In the genomic region with DNA sequence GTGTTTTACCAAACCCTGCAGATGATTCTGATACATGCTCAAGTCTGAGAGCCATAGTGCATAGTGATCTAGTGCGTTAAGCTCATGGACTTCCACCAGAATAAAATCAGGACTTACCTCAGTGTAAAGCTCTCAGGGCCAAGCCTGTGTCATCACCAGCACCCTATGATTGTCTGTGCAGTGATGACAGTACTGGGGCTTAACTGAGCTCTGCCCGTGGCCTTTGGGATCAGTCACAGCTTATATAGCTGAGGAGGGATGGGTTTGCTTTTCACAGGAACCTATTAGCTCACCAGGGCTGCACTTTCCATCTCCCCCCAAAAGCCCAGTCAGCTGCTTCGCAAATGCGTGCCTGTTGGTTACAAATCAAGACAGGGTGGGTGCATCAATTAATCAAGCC, we compare ENCODE assay signal across 21 cellular contexts.
"Had no signal": no experiment of that assay in that cellular context is flagged by ENCODE, and none has a peak within 500 bp of the region (broad histone marks: within the 10 kb centered on the region; RNA-seq: fewer than 3 reads in every experiment).

No MANE protein-coding gene starts in this region.

- H3K9me3 ChIP-seq: adrenal gland, heart right ventricle, prostate gland, tibial nerve had no signal

- H3K27me3 ChIP-seq: adrenal gland, heart right ventricle, neural progenitor cell, tibial nerve had no signal

- H3K4me2 ChIP-seq: neural progenitor cell had no signal

- H3K4me1 Mint-ChIP-seq: activated CD4-positive, alpha-beta T cell treated with anti-CD3 and anti-CD28 coated beads, Interleukin-2, amount 10 ng/mL, durations not matched to agents 7 days and 5 days; T-cell had no signal

- H3K36me3 ChIP-seq: adrenal gland, neural progenitor cell, prostate gland had no signal

- H3K9me3 Mint-ChIP-seq: activated CD4-positive, alpha-beta T cell treated with anti-CD3 and anti-CD28 coated beads, Interleukin-2, amount 10 ng/mL, durations not matched to agents 7 days and 5 days; naive thymus-derived CD4-positive, alpha-beta T cell; neural progenitor cell; stimulated activated naive B cell treated with anti-CD40 and anti-IgM and Interleukin-4, amounts not matched to agents 10 μg/mL and 1 μg/mL and 100 μg/mL, for 72 hours; T-cell had no signal

- H3K9ac ChIP-seq: neural progenitor cell had no signal

- H3K4me3 ChIP-seq: adrenal gland, heart right ventricle, neural progenitor cell, prostate gland, tibial nerve had no signal

- H3K27me3 Mint-ChIP-seq: activated CD4-positive, alpha-beta T cell treated with anti-CD3 and anti-CD28 coated beads, Interleukin-2, amount 10 ng/mL, durations not matched to agents 7 days and 5 days; naive thymus-derived CD4-positive, alpha-beta T cell; stimulated activated naive B cell treated with anti-CD40 and anti-IgM and Interleukin-4, amounts not matched to agents 10 μg/mL and 1 μg/mL and 100 μg/mL, for 72 hours; T-cell had no signal

- H3K4me3 Mint-ChIP-seq: activated CD4-positive, alpha-beta T cell treated with anti-CD3 and anti-CD28 coated beads, Interleukin-2, amount 10 ng/mL, durations not matched to agents 7 days and 5 days; activated CD8-positive, alpha-beta T cell treated with anti-CD3 and anti-CD28 coated beads, Interleukin-2, amount 10 ng/mL, durations not matched to agents 7 days and 5 days; naive thymus-derived CD4-positive, alpha-beta T cell; neural progenitor cell; stimulated activated naive B cell treated with anti-CD40 and anti-IgM and Interleukin-4, amounts not matched to agents 10 μg/mL and 1 μg/mL and 100 μg/mL, for 72 hours; T-cell had no signal

- H2AFZ ChIP-seq: neural progenitor cell had no signal

- H3K27ac Mint-ChIP-seq: activated CD4-positive, alpha-beta T cell treated with anti-CD3 and anti-CD28 coated beads, Interleukin-2, amount 10 ng/mL, durations not matched to agents 7 days and 5 days; activated CD8-positive, alpha-beta T cell treated with anti-CD3 and anti-CD28 coated beads, Interleukin-2, amount 10 ng/mL, durations not matched to agents 7 days and 5 days; naive thymus-derived CD4-positive, alpha-beta T cell; neural progenitor cell; stimulated activated naive B cell treated with anti-CD40 and anti-IgM and Interleukin-4, amounts not matched to agents 10 μg/mL and 1 μg/mL and 100 μg/mL, for 72 hours; T-cell had no signal

- H3K27ac ChIP-seq: adrenal gland, neural progenitor cell, prostate gland had no signal

- ATAC-seq: activated CD4-positive, CD25-positive, alpha-beta regulatory T cell treated with anti-CD3 and anti-CD28 coated beads, Interleukin-2, amount 50 U/mL, for 24 hours; activated CD8-positive, alpha-beta T cell treated with anti-CD3 and anti-CD28 coated beads, Interleukin-2, amount 10 ng/mL, durations not matched to agents 7 days and 5 days; naive thymus-derived CD4-positive, alpha-beta T cell; SK-N-SH treated with all-trans-retinoic acid at 6 μM for 48 hours; stimulated activated naive B cell treated with anti-CD40 and anti-IgM and Interleukin-4, amounts not matched to agents 10 μg/mL and 1 μg/mL and 100 μg/mL, for 72 hours; T-cell had no signal

- DNase-seq: activated CD4-positive, alpha-beta T cell treated with anti-CD3 and anti-CD28 coated beads, Interleukin-2, amount 10 ng/mL, durations not matched to agents 7 days and 5 days; activated CD8-positive, alpha-beta T cell treated with anti-CD3 and anti-CD28 coated beads, Interleukin-2, amount 10 ng/mL, durations not matched to agents 7 days and 5 days; activated effector memory CD4-positive, alpha-beta T cell treated with Interleukin-2 at 50 U/mL for 16 hours; activated naive CD4-positive, alpha-beta T cell treated with anti-CD3 and anti-CD28 coated beads, Interleukin-2, amount 50 U/mL, for 16 hours; activated T-cell treated with anti-CD3 and anti-CD28 coated beads, Interleukin-2, amount 50 U/mL, for 48 hours; adrenal gland; dermis blood vessel endothelial cell; effector memory CD4-positive, alpha-beta T cell; heart right ventricle; mesenchymal stem cell; naive thymus-derived CD4-positive, alpha-beta T cell; right cardiac atrium; stimulated activated CD4-positive, alpha-beta T cell treated with anti-CD3 and anti-CD28 coated beads, Interleukin-4, amount 100 ng/mL, for 4 hours; stimulated activated naive B cell treated with anti-CD40 and anti-IgM and Interleukin-4, amounts not matched to agents 10 μg/mL and 1 μg/mL and 100 μg/mL, for 72 hours; T-cell; T-helper 9 cell had no signal

- H3K36me3 Mint-ChIP-seq: neural progenitor cell had no signal
